Comparison of ENCODE assay signal across 8 cellular contexts in genomic region chrX:74536142-74537010, GRCh38.
DNase-seq lines count a peak whose midpoint lies in the region; ATAC-seq and TF ChIP-seq lines count a peak whose summit lies in the region.

No MANE protein-coding gene starts in this region.

- TF ChIP-seq POLR2A in ovary (IDR thresholded peaks at IDR 0.05): peak; percentile 56

- in situ Hi-C loops in GM23248 (cut with MboI): no loop called here

- intact Hi-C loops in left cardiac atrium (cut with DNase I) (loop anchor here (5.0 to 10.0 kb wide), 2 partner anchors 114 to 152 kb away; partner anchors contain the start of gene SLC16A2 (in 1 of the 2)), ovary (cut with DNase I) (loop anchor here in 2 of 4 donors (2.0 to 10.0 kb wide), 2 partner anchors 112 to 116 kb away; partner anchors contain the start of gene SLC16A2 (in 2 of the 2))

- peak overlapping the region; percentile 80 for H3K27ac ChIP-seq in GM23248
- peak overlapping the region; percentile 79 to 85 for H3K27ac ChIP-seq in ovary

- H3K9me2 ChIP-seq in GM23248 (ENCODE audit: insufficient read depth): no peaks in the 10 kb centered on the region

- H3K9ac ChIP-seq in GM23248: peak overlapping the region; percentile 81

- H3K9me3 ChIP-seq in GM23248 (ENCODE audit: low read depth) (no peaks in the 10 kb centered on the region), MG63 (no peaks in the 10 kb centered on the region), ovary (no peaks in the 10 kb centered on the region)

- H3K4me3 ChIP-seq in GM23248: peak overlapping the region; percentile 68
- H3K4me3 ChIP-seq in MG63: peak overlapping the region; percentile 42
- H3K4me3 ChIP-seq in ovary: peak overlapping the region; percentile 37

- no peak for TF ChIP-seq EP300 in ovary (IDR thresholded peaks at IDR 0.05)

- peaks cover 25% of the 10 kb centered on the region; the same call in 1 of the 2 replicates for H3F3A ChIP-seq in GM23248 (ENCODE audit: insufficient read depth)

- no peaks in the 10 kb centered on the region for H3K36me3 ChIP-seq in GM23248 (ENCODE audit: low read depth)
- no peaks in the 10 kb centered on the region for H3K36me3 ChIP-seq in MG63
- no peaks in the 10 kb centered on the region for H3K36me3 ChIP-seq in ovary

- WGBS in GM23248 (ENCODE audit: low coverage in 1 of 2, low lambda C conversion rate in 2 of 2, missing lambda C conversion rate in 2 of 2), 2 experiments: 0 to 1% methylated on average over 12 of the region's 64 CpGs
- 30 to 40% (median 30%) methylated on average over 61 to 64 of the region's 64 CpGs for WGBS in ovary, 3 donors

- no peaks in the 10 kb centered on the region for H3K79me2 ChIP-seq in GM23248 (ENCODE audit: insufficient read depth)

- peak; percentile 90 to 94 for ATAC-seq in left cardiac atrium

- H3K4me1 ChIP-seq in GM23248 (ENCODE audit: insufficient read depth): peaks cover 21% of the 10 kb centered on the region
- H3K4me1 ChIP-seq in ovary (ENCODE audit: insufficient read depth): no peaks in the 10 kb centered on the region

- DNase-seq in ELR (ENCODE audit: low read depth) (peak; percentile 89), GM23248 (peak; percentile 82), MG63 (peak; percentile 89), SKM-1 (lab: John Stamatoyannopoulos, UW; ENCODE audit: unreplicated experiment) (peak; percentile 2), astrocyte of the hippocampus (ENCODE audit: low read depth, low spot score) (peak; percentile 83), left cardiac atrium (peak; percentile 90), ovary (peak; percentile 89 to 92 (median 90)), LoVo (ENCODE audit: low spot score) (no peak)

- H3K4me2 ChIP-seq in GM23248 (ENCODE audit: unreplicated experiment): peak overlapping the region; percentile 77

- no peaks in the 10 kb centered on the region for H4K20me1 ChIP-seq in GM23248 (ENCODE audit: insufficient read depth)

- peak overlapping the region; percentile 76 for H2AFZ ChIP-seq in GM23248

- TF ChIP-seq CTCF in ovary (IDR thresholded peaks at IDR 0.05): peak in 2 of 3 donors; percentile 48 to 51

- H3K27me3 ChIP-seq in GM23248 (replicated peaks; ENCODE audit: insufficient read depth) (no peaks in the 10 kb centered on the region), MG63 (no peaks in the 10 kb centered on the region), ovary (no peaks in the 10 kb centered on the region)
